8 cellular contexts compared by ENCODE assay signal in the genomic region with DNA sequence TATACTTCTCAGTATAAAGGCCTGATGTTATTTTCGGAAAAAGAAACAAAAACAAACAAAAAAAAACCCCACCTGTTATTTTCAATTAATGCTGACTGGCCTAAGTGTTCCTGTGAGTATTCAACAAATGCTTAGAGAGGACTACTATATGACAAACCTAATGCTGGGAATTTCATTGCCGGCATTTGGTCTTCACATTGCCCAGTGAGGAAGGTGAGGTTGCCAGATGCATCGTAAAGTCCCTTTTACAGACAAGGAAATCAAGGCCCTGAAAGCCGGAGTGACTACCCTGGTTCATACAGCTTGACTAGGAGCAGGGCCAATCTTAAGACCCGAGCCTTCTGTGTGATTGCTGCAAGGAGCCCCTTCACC. TPM values are rescaled to one million over a fixed set of nuclear protein-coding genes. Genes with fewer than 3 reads are reported as not detected.
DNase-seq lines count a peak whose midpoint lies in the region; ATAC-seq, FAIRE-seq and TF ChIP-seq lines count a peak whose summit lies in the region.

No MANE protein-coding gene starts in this region.

- peaks cover 16% of the 10 kb centered on the region for H3K4me1 ChIP-seq in PC-3 (ENCODE audit: insufficient read depth, low read length)
- H3K4me1 ChIP-seq in endothelial cell of umbilical vein (ENCODE audit: control insufficient read depth, extremely low read depth, insufficient read depth, low read length) = peaks cover 13% of the 10 kb centered on the region
- H3K4me1 ChIP-seq in parathyroid adenoma = peaks cover 4% of the 10 kb centered on the region

- H3K36me3 ChIP-seq in PC-3 (ENCODE audit: low read depth, low read length) (peaks cover 36% of the 10 kb centered on the region), endothelial cell of umbilical vein (ENCODE audit: control insufficient read depth in 2 of 2, extremely low read depth in 1 of 2, insufficient read depth in 2 of 2, low read length in 2 of 2) (peaks cover 11 to 25% of the 10 kb centered on the region in 2 experiments), parathyroid adenoma (ENCODE audit: control insufficient read depth, insufficient read depth, low read length) (no peaks in the 10 kb centered on the region)

- H3K4me3 ChIP-seq in PC-3 (ENCODE audit: low read length) (peak overlapping the region; percentile 78), endothelial cell of umbilical vein (replicated peaks in 1 of 3; ENCODE audit: insufficient read depth in 1 of 3, low read depth in 1 of 3, low read length in 3 of 3) (peak overlapping the region; percentile 59 to 67 (median 61)), parathyroid adenoma (ENCODE audit: low read depth, low read length) (peak overlapping the region; percentile 92)

- POLR2A ChIA-PET in PC-3 (lab: Charles Lee; ENCODE audit: unreplicated experiment) = interaction anchor here (1.0 to 1.7 kb wide), 4 partner anchors 12 to 28 kb away, joined by 5 to 28 read pairs (median 12); partner anchors contain the start of genes ISG20L2, METTL25B and PRCC
- POLR2A ChIA-PET in endothelial cell of umbilical vein (lab: Charles Lee) = interaction anchor here (0.6 to 1.4 kb wide), 4 partner anchors 10 to 27 kb away, joined by 3 to 15 read pairs (median 10); partner anchors contain the start of genes HDGF, ISG20L2, METTL25B and PRCC

- peak overlapping the region; percentile 94 for H3K9ac ChIP-seq in PC-3 (ENCODE audit: low read length)
- H3K9ac ChIP-seq in endothelial cell of umbilical vein (replicated peaks; ENCODE audit: extremely low read depth, insufficient read depth, low read length) = peak overlapping the region; percentile 57
- H3K9ac ChIP-seq in parathyroid adenoma = no peak overlapping the region

- H3F3A ChIP-seq in PC-3 (ENCODE audit: low read length, unreplicated experiment) = peaks cover 12% of the 10 kb centered on the region

- peaks cover 39% of the 10 kb centered on the region for H3K79me2 ChIP-seq in PC-3 (ENCODE audit: low read length)
- H3K79me2 ChIP-seq in endothelial cell of umbilical vein (ENCODE audit: control insufficient read depth, insufficient read depth, low read length) = peaks cover 22% of the 10 kb centered on the region
- no peaks in the 10 kb centered on the region for H3K79me2 ChIP-seq in parathyroid adenoma

- BruUV-seq in PC-3 (replicated peaks; lab: Mats Ljungman, UMichigan) = no TSS peak
- BruUV-seq in endothelial cell of umbilical vein (replicated peaks; lab: Mats Ljungman, UMichigan) = no TSS peak

- DNase-seq in PC-3 (peak; percentile 38), endothelial cell of umbilical vein (ENCODE audit: low read depth, low spot score) (no peak), hypothalamus (lab: John Stamatoyannopoulos, UW) (no peak), SW480 (ENCODE audit: low spot score) (no peak), kidney glomerular epithelial cell (lab: John Stamatoyannopoulos, UW) (no peak)

- H3K27me3 ChIP-seq in PC-3 (ENCODE audit: low read length) (no peaks in the 10 kb centered on the region), endothelial cell of umbilical vein (ENCODE audit: control insufficient read depth in 2 of 2, insufficient read depth in 2 of 2, low read length in 2 of 2) (no peaks in the 10 kb centered on the region), parathyroid adenoma (ENCODE audit: control insufficient read depth, insufficient read depth, low read length) (no peaks in the 10 kb centered on the region)

- TF ChIP-seq CTCF in PC-3 (conservative IDR thresholded peaks at IDR 0.05; ENCODE audit: low read depth, low read length) (no peak), endothelial cell of umbilical vein (IDR thresholded peaks at IDR 0.05; ENCODE audit: extremely low read depth in 1 of 2, insufficient read depth in 1 of 2, low read depth in 1 of 2, low read length in 2 of 2) (no peak), parathyroid adenoma (IDR thresholded peaks at IDR 0.05) (no peak)

- dilution Hi-C loops in endothelial cell of umbilical vein (cut with MboI; ENCODE audit: extremely low pct_ligation_motif_present, low sequenced_read_pairs) = no loop called here

- H4K20me1 ChIP-seq in PC-3 (ENCODE audit: low read length) (no peaks in the 10 kb centered on the region), endothelial cell of umbilical vein (replicated peaks; ENCODE audit: control insufficient read depth, extremely low read depth, insufficient read depth, low read length) (no peaks in the 10 kb centered on the region)

- H3K9me2 ChIP-seq in PC-3 (replicated peaks; ENCODE audit: low read length) = no peaks in the 10 kb centered on the region

- CTCF ChIA-PET in PC-3 (lab: Charles Lee) = interaction anchor here (0.6 to 1.6 kb wide), 3 partner anchors 27 to 63 kb away, joined by 3 to 9 read pairs (median 8); partner anchors contain the start of genes NES and PRCC
- CTCF ChIA-PET in endothelial cell of umbilical vein (lab: Charles Lee) = interaction anchor here (0.8 to 2.6 kb wide), 8 partner anchors 12 to 188 kb away, joined by 3 to 52 read pairs (median 10); partner anchors contain the start of genes HDGF, ISG20L2, METTL25B and PRCC

- intact Hi-C loops in PC-3 (cut with micrococcal nuclease) = no loop called here
- intact Hi-C loops in endothelial cell of umbilical vein (cut with micrococcal nuclease) = loop anchor here (5.0 kb wide), 1 partner anchor 152 kb away; the partner anchor contains the start of gene PEAR1

- peak; percentile 57 for FAIRE-seq in endothelial cell of umbilical vein (lab: Jason Lieb, UNC)

- H3K27ac ChIP-seq in PC-3 (ENCODE audit: low read length) (peak overlapping the region; percentile 61), endothelial cell of umbilical vein (ENCODE audit: insufficient read depth, low read depth, low read length) (peak overlapping the region; percentile 7), parathyroid adenoma (peak overlapping the region; percentile 92)

- peak overlapping the region; percentile 74 for H2AFZ ChIP-seq in PC-3 (ENCODE audit: low read length)
- peak overlapping the region; percentile 1 for H2AFZ ChIP-seq in endothelial cell of umbilical vein (ENCODE audit: low read depth, low read length)
- peak overlapping the region; percentile 63 for H2AFZ ChIP-seq in parathyroid adenoma

- H3K9me3 ChIP-seq in PC-3 (ENCODE audit: low read length) (no peaks in the 10 kb centered on the region), endothelial cell of umbilical vein (replicated peaks; ENCODE audit: control insufficient read depth, insufficient read depth, low read length) (no peaks in the 10 kb centered on the region), parathyroid adenoma (ENCODE audit: control insufficient read depth, low read length) (no peaks in the 10 kb centered on the region)

- TF ChIP-seq POLR2A in endothelial cell of umbilical vein (IDR thresholded peaks at IDR 0.05; ENCODE audit: low read depth, low read length) = no peak

- H3K4me2 ChIP-seq in PC-3 (ENCODE audit: low read length) (peak overlapping the region; percentile 90), endothelial cell of umbilical vein (ENCODE audit: insufficient read depth, low read length) (peak overlapping the region; percentile 75), parathyroid adenoma (ENCODE audit: low read length) (peak overlapping the region; percentile 79)

- ATAC-seq in GM19455 (IDR thresholded peaks at IDR 0.05; ENCODE audit: unreplicated experiment) (peak; percentile 5), PC-3 (peak; percentile 1), HG03354 (IDR thresholded peaks at IDR 0.05; ENCODE audit: poor library complexity, severe bottlenecking, unreplicated experiment) (no peak)

- H3K9me1 ChIP-seq in endothelial cell of umbilical vein (replicated peaks; ENCODE audit: control insufficient read depth, extremely low read depth, insufficient read depth, low read length) = no peaks in the 10 kb centered on the region

RNA-seq across cellular contexts. Expression of gene MRPL24, which starts 0.6 kb away (rescaled TPM):
- 232 and 275 TPM in 2 replicates for total RNA-seq in PC-3 (2014; rRNA removed)
- total RNA-seq in endothelial cell of umbilical vein = 63.3 and 77.7 TPM in 2 replicates
- polyA plus RNA-seq in endothelial cell of umbilical vein = 46.5 and 47.9 TPM in 2 replicates
- polyA plus RNA-seq in endothelial cell of umbilical vein (2011; cell fraction: cytosol; rRNA removed) = 67.0 and 79.6 TPM in 2 replicates
- 44.5 and 52.6 TPM in 2 replicates for polyA plus RNA-seq in endothelial cell of umbilical vein (2011; cell fraction: nucleus; rRNA removed)
- polyA plus RNA-seq in endothelial cell of umbilical vein (2012) = 74.8 and 88.5 TPM in 2 replicates
- 30.4 and 46.8 TPM in 2 replicates for polyA minus RNA-seq in endothelial cell of umbilical vein
- 31.3 TPM for polyA minus RNA-seq in endothelial cell of umbilical vein (2011; cell fraction: cytosol; rRNA and poly(A)+ RNA removed)
- polyA minus RNA-seq in endothelial cell of umbilical vein (2011; cell fraction: nucleus; rRNA and poly(A)+ RNA removed) = 9.9 and 10.5 TPM in 2 replicates

RNA-seq across cellular contexts. Expression of gene HDGF, which starts 11.2 kb away (rescaled TPM):
- total RNA-seq in PC-3 (2014; rRNA removed) (586 and 1,030 TPM in 2 replicates), endothelial cell of umbilical vein (279 and 298 TPM in 2 replicates)
- 94.7 and 95.1 TPM in 2 replicates for polyA plus RNA-seq in endothelial cell of umbilical vein
- polyA plus RNA-seq in endothelial cell of umbilical vein (2011; cell fraction: cytosol; rRNA removed) = 139 and 148 TPM in 2 replicates
- polyA plus RNA-seq in endothelial cell of umbilical vein (2011; cell fraction: nucleus; rRNA removed) = 93.2 and 108 TPM in 2 replicates
- polyA plus RNA-seq in endothelial cell of umbilical vein (2012) = 140 and 207 TPM in 2 replicates
- polyA minus RNA-seq in endothelial cell of umbilical vein = 104 and 113 TPM in 2 replicates
- 188 TPM for polyA minus RNA-seq in endothelial cell of umbilical vein (2011; cell fraction: cytosol; rRNA and poly(A)+ RNA removed)
- polyA minus RNA-seq in endothelial cell of umbilical vein (2011; cell fraction: nucleus; rRNA and poly(A)+ RNA removed) = 25.0 and 26.9 TPM in 2 replicates

RNA-seq across cellular contexts. Expression of gene ISG20L2, which starts 11.7 kb away (rescaled TPM):
- total RNA-seq in PC-3 (2014; rRNA removed) = 39.2 and 51.7 TPM in 2 replicates
- total RNA-seq in endothelial cell of umbilical vein = 32.1 and 35.3 TPM in 2 replicates
- 32.0 and 33.2 TPM in 2 replicates for polyA plus RNA-seq in endothelial cell of umbilical vein
- 34.1 and 37.0 TPM in 2 replicates for polyA plus RNA-seq in endothelial cell of umbilical vein (2011; cell fraction: cytosol; rRNA removed)
- 20.2 and 24.9 TPM in 2 replicates for polyA plus RNA-seq in endothelial cell of umbilical vein (2011; cell fraction: nucleus; rRNA removed)
- polyA plus RNA-seq in endothelial cell of umbilical vein (2012) = 27.8 and 37.7 TPM in 2 replicates
- 48.1 and 59.4 TPM in 2 replicates for polyA minus RNA-seq in endothelial cell of umbilical vein
- 22.1 TPM for polyA minus RNA-seq in endothelial cell of umbilical vein (2011; cell fraction: cytosol; rRNA and poly(A)+ RNA removed)
- polyA minus RNA-seq in endothelial cell of umbilical vein (2011; cell fraction: nucleus; rRNA and poly(A)+ RNA removed) = 23.7 and 28.4 TPM in 2 replicates

RNA-seq across cellular contexts. Expression of gene METTL25B, which starts 12.0 kb away (rescaled TPM):
- total RNA-seq in PC-3 (2014; rRNA removed) (10.4 and 14.6 TPM in 2 replicates), endothelial cell of umbilical vein (12.8 and 15.5 TPM in 2 replicates)
- 15.0 and 17.3 TPM in 2 replicates for polyA plus RNA-seq in endothelial cell of umbilical vein
- 10.3 and 11.4 TPM in 2 replicates for polyA plus RNA-seq in endothelial cell of umbilical vein (2011; cell fraction: cytosol; rRNA removed)
- 29.0 and 38.2 TPM in 2 replicates for polyA plus RNA-seq in endothelial cell of umbilical vein (2011; cell fraction: nucleus; rRNA removed)
- 7.6 and 9.9 TPM in 2 replicates for polyA plus RNA-seq in endothelial cell of umbilical vein (2012)
- polyA minus RNA-seq in endothelial cell of umbilical vein = 10.6 and 13.0 TPM in 2 replicates
- 26.8 TPM for polyA minus RNA-seq in endothelial cell of umbilical vein (2011; cell fraction: cytosol; rRNA and poly(A)+ RNA removed)
- polyA minus RNA-seq in endothelial cell of umbilical vein (2011; cell fraction: nucleus; rRNA and poly(A)+ RNA removed) = 9.0 and 9.9 TPM in 2 replicates

RNA-seq across cellular contexts. Expression of gene PRCC, which starts 27.0 kb away (rescaled TPM):
- total RNA-seq in PC-3 (2014; rRNA removed) (103 TPM in 2 replicates), endothelial cell of umbilical vein (65.1 and 71.5 TPM in 2 replicates)
- polyA plus RNA-seq in endothelial cell of umbilical vein = 76.9 and 77.4 TPM in 2 replicates
- 85.2 and 95.3 TPM in 2 replicates for polyA plus RNA-seq in endothelial cell of umbilical vein (2011; cell fraction: cytosol; rRNA removed)
- 64.9 and 66.7 TPM in 2 replicates for polyA plus RNA-seq in endothelial cell of umbilical vein (2011; cell fraction: nucleus; rRNA removed)
- 42.1 and 57.4 TPM in 2 replicates for polyA plus RNA-seq in endothelial cell of umbilical vein (2012)
- polyA minus RNA-seq in endothelial cell of umbilical vein = 74.1 and 74.8 TPM in 2 replicates
- polyA minus RNA-seq in endothelial cell of umbilical vein (2011; cell fraction: cytosol; rRNA and poly(A)+ RNA removed) = 87.5 TPM
- 30.6 and 54.1 TPM in 2 replicates for polyA minus RNA-seq in endothelial cell of umbilical vein (2011; cell fraction: nucleus; rRNA and poly(A)+ RNA removed)

Comparison
In these comparisons a context has a peak if more than half of its experiments do, and no peak if none do; other contexts are left out.
1. H2AFZ ChIP-seq: peak in every context shown above with its lines; median percentile 74 in PC-3; 63 in parathyroid adenoma; 1 in endothelial cell of umbilical vein.
2. H3K27ac ChIP-seq: peak in every context shown above with its lines; median percentile 92 in parathyroid adenoma; 61 in PC-3; 7 in endothelial cell of umbilical vein.